In genomic region chr12:12032260-12032761, GRCh38 we compare ENCODE assay signal across 9 cellular contexts. TPM values are rescaled to one million over a fixed set of nuclear protein-coding genes. Genes with fewer than 3 reads are reported as not detected.
A peak's percentile ranks its signal among the peaks of the same experiment; 100 is the strongest.
DNase-seq lines count a peak whose midpoint lies in the region; ATAC-seq lines count a peak whose summit lies in the region.
"Had no signal": no experiment of that assay in that cellular context is flagged by ENCODE, and none has a peak within 500 bp of the region (broad histone marks: within the 10 kb centered on the region; RNA-seq: fewer than 3 reads in every experiment).

No MANE protein-coding gene starts in this region.

- POLR2A ChIA-PET in T-cell (lab: Charles Lee), result no interaction called here

- H3K27me3 Mint-ChIP-seq in T-helper 1 cell treated with Interleukin-12 subunit alpha and Interleukin-12 subunit beta and Interleukin-4 antibody, amounts not matched to agents 30 μg/mL and 1 μg/mL, for 36 hours (ENCODE audit: low read depth), result no peaks in the 10 kb centered on the region
- H3K27me3 Mint-ChIP-seq in T-cell, result no peaks in the 10 kb centered on the region

- peaks cover 44% of the 10 kb centered on the region for H3K4me1 Mint-ChIP-seq in T-helper 1 cell treated with Interleukin-12 subunit alpha and Interleukin-12 subunit beta and Interleukin-4 antibody, amounts not matched to agents 30 μg/mL and 1 μg/mL, for 36 hours (ENCODE audit: low read depth)
- H3K4me1 Mint-ChIP-seq in T-cell, result peaks cover 15 to 23% (median 20%) of the 10 kb centered on the region in 3 donors

- intact Hi-C loops in left ventricle myocardium superior (cut with micrococcal nuclease), result loop anchor here (2.0 to 5.0 kb wide), 2 partner anchors 410 to 452 kb away; no protein-coding TSS in a partner anchor

- H3K27ac Mint-ChIP-seq in T-helper 1 cell treated with Interleukin-12 subunit alpha and Interleukin-12 subunit beta and Interleukin-4 antibody, amounts not matched to agents 30 μg/mL and 1 μg/mL, for 36 hours, result peak overlapping the region; percentile 86
- peak overlapping the region; percentile 79 to 83 for H3K27ac Mint-ChIP-seq in T-cell

- CTCF ChIA-PET in T-cell (lab: Charles Lee), result interaction anchor here (0.6 to 4.9 kb wide), 23 partner anchors 13 to 477 kb away, joined by 3 to 108 read pairs (median 4); no protein-coding TSS in a partner anchor

- DNase-seq in T-helper 1 cell (no peak), T-cell (no peak), left ventricle myocardium superior (no peak), NK-92 (lab: John Stamatoyannopoulos, UW; ENCODE audit: unreplicated experiment) (no peak), epidermal melanocyte (ENCODE audit: insufficient read length, low spot score) (no peak)
- DNase-seq in stimulated activated naive CD8-positive, alpha-beta T cell treated with anti-CD3 and anti-CD28 coated beads, Interleukin-15, Interleukin-2, amounts not matched to agents 100 U/mL and 50 U/mL, for 24 hours, result peak; percentile 19

- peak overlapping the region; percentile 71 for H3K4me3 Mint-ChIP-seq in T-helper 1 cell treated with Interleukin-12 subunit alpha and Interleukin-12 subunit beta and Interleukin-4 antibody, amounts not matched to agents 30 μg/mL and 1 μg/mL, for 36 hours
- peak overlapping the region; percentile 72 to 81 (median 77) for H3K4me3 Mint-ChIP-seq in T-cell

- peaks cover 9% of the 10 kb centered on the region for H3K36me3 Mint-ChIP-seq in T-helper 1 cell treated with Interleukin-12 subunit alpha and Interleukin-12 subunit beta and Interleukin-4 antibody, amounts not matched to agents 30 μg/mL and 1 μg/mL, for 36 hours (ENCODE audit: low read depth)
- H3K36me3 Mint-ChIP-seq in T-cell, result no peaks in the 10 kb centered on the region

- peaks cover 5% of the 10 kb centered on the region for H3K9me3 Mint-ChIP-seq in T-helper 1 cell treated with Interleukin-12 subunit alpha and Interleukin-12 subunit beta and Interleukin-4 antibody, amounts not matched to agents 30 μg/mL and 1 μg/mL, for 36 hours
- peaks cover 0 to 5% (median 0%) of the 10 kb centered on the region in 3 donors for H3K9me3 Mint-ChIP-seq in T-cell

- ATAC-seq in T-cell (replicated peaks in 1 of 4) (peak in 1 of 4 experiments; percentile 32), left ventricle myocardium superior (peak; percentile 11), GM18909 (IDR thresholded peaks at IDR 0.05; ENCODE audit: poor library complexity, unreplicated experiment) (no peak)
- no peak for ATAC-seq in stimulated activated naive CD8-positive, alpha-beta T cell treated with anti-CD3 and anti-CD28 coated beads, Interleukin-15, Interleukin-2, amounts not matched to agents 100 U/mL and 50 U/mL, for 24 hours

RNA-seq across cellular contexts. Expression of gene BCL2L14, which starts 38.4 kb away (rescaled TPM):
- total RNA-seq in T-cell, result 1 to 10 TPM in 2 of 5 donors, under 1 TPM in 2, not detected in 1; 0.47 to 1.1 (median 0.77) TPM
- total RNA-seq in left ventricle myocardium superior, result not detected
- total RNA-seq: A172 had no signal
